In genomic region chr5:10376530-10376929, GRCh38 we compare ENCODE assay signal across 1 cellular context.
TF ChIP-seq lines count a peak whose summit lies in the region.

No MANE protein-coding gene starts in this region.

TF ChIP-seq in K562, 482 proteins besides CTCF, POLR2A, EP300 and RAD21:
- peak; percentile 10; the same call in 1 of the 2 replicates for TF ChIP-seq HMBOX1 (IDR thresholded peaks at IDR 0.05)
- TF ChIP-seq CHD1 (IDR thresholded peaks at IDR 0.05; ENCODE audit: low read length) = no peak
- TF ChIP-seq FOXM1 (IDR thresholded peaks at IDR 0.05; ENCODE audit: low read depth) = no peak
- TF ChIP-seq FOXM1 (CRISPR knock-in tag; IDR thresholded peaks at IDR 0.05; ENCODE audit: low read depth) = no peak
